20 cellular contexts compared by ENCODE assay signal in the genomic region with DNA sequence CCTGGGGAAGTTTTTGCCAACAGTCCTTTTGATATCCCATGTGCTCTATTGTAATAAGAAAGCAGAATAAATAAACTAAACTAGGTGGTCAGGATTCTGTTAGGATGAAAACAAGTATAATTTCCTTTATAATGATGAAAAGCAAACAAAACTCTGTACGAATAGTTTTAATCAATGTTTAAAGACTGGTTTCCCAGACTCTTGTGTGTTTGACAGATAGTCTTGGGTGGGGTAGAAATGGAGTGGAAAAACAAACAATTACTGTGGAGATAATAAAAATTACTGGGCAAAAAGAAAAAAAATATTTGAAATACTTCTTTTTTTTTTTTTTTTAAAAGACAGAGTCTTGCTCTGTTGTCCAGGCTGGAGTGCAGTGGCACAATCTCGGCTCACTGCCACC.
"Had no signal": no experiment of that assay in that cellular context is flagged by ENCODE, and none has a peak within 500 bp of the region (broad histone marks: within the 10 kb centered on the region; RNA-seq: fewer than 3 reads in every experiment).

No MANE protein-coding gene starts in this region.

- H3K36me3 ChIP-seq: SJCRH30 had no signal

- FAIRE-seq: HTR-8/SVneo, K562 had no signal

- H3K4me2 ChIP-seq: KMS-11 had no signal

- ATAC-seq: K562, Panc1, Right ventricle myocardium inferior, SK-N-SH treated with all-trans-retinoic acid at 6 μM for 48 hours, T-helper 17 cell had no signal

- H3K4me3 ChIP-seq: K562, SJCRH30 had no signal

- H3K27ac ChIP-seq: HL-60, KMS-11, SJCRH30 had no signal

- H3K9me3 ChIP-seq: SJCRH30 had no signal

- H3K9ac ChIP-seq: KMS-11 had no signal

- H3K27me3 ChIP-seq: SJCRH30 had no signal

- DNase-seq: Kasumi-1, MM.1S, NCI-H1105 treated with DMSO at 0.1 percent for 48 hours, NCI-H1436 treated with DMSO at 0.1 percent for 48 hours, NCI-H187 treated with DMSO at 0.1 percent for 48 hours, NCI-H2029 treated with DMSO at 0.1 percent for 48 hours, NCI-H2107, NCI-H2227 treated with DMSO at 0.1 percent for 48 hours, NCI-H524 treated with DMSO at 0.1 percent for 48 hours, NCI-H82, SJCRH30, T-helper 1 cell, T-helper 17 cell had no signal

- H3K4me1 ChIP-seq: SJCRH30 had no signal
